Comparison of ENCODE assay signal across 15 cellular contexts in genomic region chr3:56254835-56255234, GRCh38.
A peak's percentile ranks its signal among the peaks of the same experiment; 100 is the strongest.
DNase-seq lines count a peak whose midpoint lies in the region; ATAC-seq and TF ChIP-seq lines count a peak whose summit lies in the region.
"Had no signal": no experiment of that assay in that cellular context is flagged by ENCODE, and none has a peak within 500 bp of the region (broad histone marks: within the 10 kb centered on the region; RNA-seq: fewer than 3 reads in every experiment).

No MANE protein-coding gene starts in this region.

- no peak overlapping the region for H3K27ac ChIP-seq in SK-N-SH (ENCODE audit: low read depth in 2 of 2, low read length in 1 of 2)
- H3K27ac ChIP-seq in transverse colon = no peak overlapping the region
- H3K27ac ChIP-seq: A549, psoas muscle had no signal

- H3K9ac ChIP-seq in SK-N-SH = no peak overlapping the region

- POLR2A ChIA-PET in activated CD8-positive, alpha-beta T cell treated with anti-CD3 and anti-CD28 coated beads for 36 hours (lab: Charles Lee) = no interaction called here
- POLR2A ChIA-PET in activated CD8-positive, alpha-beta T cell treated with anti-CD3 and anti-CD28 coated beads, Interleukin-2, amount 10 ng/mL, durations not matched to agents 7 days and 5 days (lab: Charles Lee) = no interaction called here
- POLR2A ChIA-PET in SK-N-SH (lab: Yijun Ruan, JAX) = no interaction called here

- intact Hi-C loops in activated CD8-positive, alpha-beta T cell treated with anti-CD3 and anti-CD28 coated beads for 36 hours (cut with micrococcal nuclease) = loop anchor here (10.0 kb wide), 2 partner anchors 770 to 1400 kb away; partner anchors contain the start of gene WNT5A
- intact Hi-C loops in transverse colon (cut with DNase I; ENCODE audit: low total_unique reads) = loop anchor here (5.0 kb wide), 1 partner anchor 773 kb away; no protein-coding TSS in a partner anchor

- no peak overlapping the region for H3K4me3 ChIP-seq in SK-N-SH (ENCODE audit: low read depth in 2 of 2, low read length in 1 of 2)
- no peak overlapping the region for H3K4me3 ChIP-seq in fibroblast of villous mesenchyme (ENCODE audit: low read depth, low read length)
- H3K4me3 ChIP-seq in transverse colon = no peak overlapping the region
- H3K4me3 ChIP-seq: A549, lung, psoas muscle had no signal

- TF ChIP-seq CTCF in activated CD8-positive, alpha-beta T cell treated with anti-CD3 and anti-CD28 coated beads for 36 hours (IDR thresholded peaks at IDR 0.05) = peak; percentile 51
- TF ChIP-seq CTCF in SK-N-SH (IDR thresholded peaks at IDR 0.05) (peak; percentile 59), fibroblast of villous mesenchyme (IDR thresholded peaks at IDR 0.05; ENCODE audit: insufficient read depth, low read depth, low read length) (peak; percentile 42), transverse colon (IDR thresholded peaks at IDR 0.05) (peak in 4 of 5 experiments; percentile 7 to 36 (median 26))

- H3K79me2 ChIP-seq in SK-N-SH (ENCODE audit: insufficient read depth) = no peaks in the 10 kb centered on the region

- H3K4me1 ChIP-seq in SK-N-SH (ENCODE audit: control insufficient read depth in 1 of 2, insufficient read depth in 2 of 2, low read depth in 1 of 2, low read length in 1 of 2) (no peaks in the 10 kb centered on the region), transverse colon (no peaks in the 10 kb centered on the region)
- H3K4me1 ChIP-seq: A549, psoas muscle had no signal

- H4K20me1 ChIP-seq in SK-N-SH (ENCODE audit: insufficient read depth) = no peaks in the 10 kb centered on the region

- H3K36me3 ChIP-seq in SK-N-SH (replicated peaks in 1 of 2; ENCODE audit: control insufficient read depth in 1 of 2, insufficient read depth in 2 of 2, low read length in 1 of 2) (no peaks in the 10 kb centered on the region), transverse colon (no peaks in the 10 kb centered on the region)

- TF ChIP-seq RAD21 in SK-N-SH (IDR thresholded peaks at IDR 0.05; ENCODE audit: low read length) = no peak; the same call in 1 of the 2 replicates

- no peak for TF ChIP-seq POLR2A in transverse colon (IDR thresholded peaks at IDR 0.05)

- no peak overlapping the region for H2AFZ ChIP-seq in SK-N-SH (ENCODE audit: low read depth)

- H3K36me3 Mint-ChIP-seq in activated CD8-positive, alpha-beta T cell treated with anti-CD3 and anti-CD28 coated beads for 36 hours (ENCODE audit: low read depth) = no peaks in the 10 kb centered on the region
- no peaks in the 10 kb centered on the region for H3K36me3 Mint-ChIP-seq in activated CD8-positive, alpha-beta T cell treated with anti-CD3 and anti-CD28 coated beads, Interleukin-2, amount 10 ng/mL, durations not matched to agents 7 days and 5 days (ENCODE audit: low read depth)
- H3K36me3 Mint-ChIP-seq: WTC11 had no signal

- no peak overlapping the region for H3K27ac Mint-ChIP-seq in activated CD8-positive, alpha-beta T cell treated with anti-CD3 and anti-CD28 coated beads for 36 hours
- H3K27ac Mint-ChIP-seq in activated CD8-positive, alpha-beta T cell treated with anti-CD3 and anti-CD28 coated beads, Interleukin-2, amount 10 ng/mL, durations not matched to agents 7 days and 5 days = no peak overlapping the region
- H3K27ac Mint-ChIP-seq: WTC11 had no signal

- H3K9me3 Mint-ChIP-seq in activated CD8-positive, alpha-beta T cell treated with anti-CD3 and anti-CD28 coated beads for 36 hours = no peaks in the 10 kb centered on the region
- H3K9me3 Mint-ChIP-seq in activated CD8-positive, alpha-beta T cell treated with anti-CD3 and anti-CD28 coated beads, Interleukin-2, amount 10 ng/mL, durations not matched to agents 7 days and 5 days (ENCODE audit: insufficient read depth) = no peaks in the 10 kb centered on the region
- H3K9me3 Mint-ChIP-seq: WTC11 had no signal

- H3F3A ChIP-seq in SK-N-SH (replicated peaks; ENCODE audit: insufficient read depth) = no peaks in the 10 kb centered on the region

- CTCF ChIA-PET in activated CD8-positive, alpha-beta T cell treated with anti-CD3 and anti-CD28 coated beads for 36 hours (lab: Charles Lee) = interaction anchor here (0.7 to 2.0 kb wide), 6 partner anchors 12 to 180 kb away, joined by 3 to 7 read pairs (median 4); no protein-coding TSS in a partner anchor
- CTCF ChIA-PET in activated CD8-positive, alpha-beta T cell treated with anti-CD3 and anti-CD28 coated beads, Interleukin-2, amount 10 ng/mL, durations not matched to agents 7 days and 5 days (lab: Charles Lee) = interaction anchor here (0.8 to 1.7 kb wide), 2 partner anchors 12 to 47 kb away, joined by 3 read pairs; no protein-coding TSS in a partner anchor
- CTCF ChIA-PET in SK-N-SH (lab: Yijun Ruan, JAX) = interaction anchor here (0.6 to 2.0 kb wide), 11 partner anchors 14 to 767 kb away, joined by 3 to 7 read pairs (median 3); no protein-coding TSS in a partner anchor

- H3K4me3 Mint-ChIP-seq in activated CD8-positive, alpha-beta T cell treated with anti-CD3 and anti-CD28 coated beads for 36 hours = no peak overlapping the region
- H3K4me3 Mint-ChIP-seq in activated CD8-positive, alpha-beta T cell treated with anti-CD3 and anti-CD28 coated beads, Interleukin-2, amount 10 ng/mL, durations not matched to agents 7 days and 5 days = no peak overlapping the region
- H3K4me3 Mint-ChIP-seq: WTC11 had no signal

- no peak overlapping the region for H3K4me2 ChIP-seq in SK-N-SH
- H3K4me2 ChIP-seq: A549 had no signal

- TF ChIP-seq EP300 in SK-N-SH (IDR thresholded peaks at IDR 0.05; ENCODE audit: borderline replicate concordance in 1 of 2, low read depth in 1 of 2, low read length in 1 of 2) = no peak
- TF ChIP-seq EP300 in transverse colon (IDR thresholded peaks at IDR 0.05; ENCODE audit: low read depth) = no peak

- ATAC-seq in activated CD8-positive, alpha-beta T cell treated with anti-CD3 and anti-CD28 coated beads for 36 hours = no peak
- ATAC-seq in activated CD8-positive, alpha-beta T cell treated with anti-CD3 and anti-CD28 coated beads, Interleukin-2, amount 10 ng/mL, durations not matched to agents 7 days and 5 days = no peak
- ATAC-seq: A549, psoas muscle had no signal

- no peak for DNase-seq in activated CD8-positive, alpha-beta T cell treated with anti-CD3 and anti-CD28 coated beads for 36 hours
- no peak for DNase-seq in activated CD8-positive, alpha-beta T cell treated with anti-CD3 and anti-CD28 coated beads, Interleukin-2, amount 10 ng/mL, durations not matched to agents 7 days and 5 days
- no peak for DNase-seq in SK-N-SH
- no peak for DNase-seq in fibroblast of villous mesenchyme (ENCODE audit: low read depth)
- DNase-seq in transverse colon = no peak
- no peak for DNase-seq in LoVo (ENCODE audit: low spot score)
- DNase-seq in cerebellar nuclear complex (lab: John Stamatoyannopoulos, UW) = no peak
- no peak for DNase-seq in GM19238 (ENCODE audit: insufficient read length, low spot score)
- DNase-seq: activated T-cell treated with anti-CD3 and anti-CD28 coated beads, Interleukin-2, amount 50 U/mL, for 48 hours; NCI-H2107; psoas muscle; stimulated activated CD4-positive, alpha-beta T cell treated with anti-CD3 and anti-CD28 coated beads, Interleukin-4, amount 100 ng/mL, for 24 hours had no signal

- 68% methylated on average over 3 of the region's 3 CpGs for WGBS in SK-N-SH (ENCODE audit: low lambda C conversion rate)
- 78 to 82% methylated on average over 3 of the region's 3 CpGs for WGBS in transverse colon (ENCODE audit: low coverage in 1 of 2), 2 donors

- no peaks in the 10 kb centered on the region for H3K27me3 ChIP-seq in SK-N-SH (ENCODE audit: insufficient read depth)
- H3K27me3 ChIP-seq in transverse colon = peaks cover 3% of the 10 kb centered on the region

- no peaks in the 10 kb centered on the region for H3K9me3 ChIP-seq in SK-N-SH
- no peaks in the 10 kb centered on the region for H3K9me3 ChIP-seq in transverse colon
- H3K9me3 ChIP-seq: A549, psoas muscle had no signal

- H3K4me1 Mint-ChIP-seq in activated CD8-positive, alpha-beta T cell treated with anti-CD3 and anti-CD28 coated beads for 36 hours (ENCODE audit: low read depth) = no peaks in the 10 kb centered on the region
- no peaks in the 10 kb centered on the region for H3K4me1 Mint-ChIP-seq in activated CD8-positive, alpha-beta T cell treated with anti-CD3 and anti-CD28 coated beads, Interleukin-2, amount 10 ng/mL, durations not matched to agents 7 days and 5 days (ENCODE audit: low read depth)

- no peaks in the 10 kb centered on the region for H3K9me2 ChIP-seq in SK-N-SH

- no peaks in the 10 kb centered on the region for H3K27me3 Mint-ChIP-seq in activated CD8-positive, alpha-beta T cell treated with anti-CD3 and anti-CD28 coated beads for 36 hours
- peaks cover 15% of the 10 kb centered on the region for H3K27me3 Mint-ChIP-seq in activated CD8-positive, alpha-beta T cell treated with anti-CD3 and anti-CD28 coated beads, Interleukin-2, amount 10 ng/mL, durations not matched to agents 7 days and 5 days (ENCODE audit: low read depth)

- in situ Hi-C loops in transverse colon (cut with MboI; ENCODE audit: low pct_ligation_motif_present in 1 of 4, low pct_unique_long_range_greater_than_20kb in 1 of 4, low sequenced_read_pairs in 3 of 4) = loop anchor here (10.0 to 25.0 kb wide), 3 partner anchors 768 to 1393 kb away; partner anchors contain the start of gene WNT5A (in 4 of the 4)

TF ChIP-seq in SK-N-SH, 30 proteins besides CTCF, POLR2A, EP300 and RAD21 (continues in another document):
- TF ChIP-seq TCF12 (IDR thresholded peaks at IDR 0.05) = no peak
- TF ChIP-seq USF1 (IDR thresholded peaks at IDR 0.05; ENCODE audit: borderline replicate concordance, low read depth) = no peak
